2 cellular contexts compared by ENCODE assay signal in genomic region chr17:75610103-75610984, GRCh38.
TF ChIP-seq lines count a peak whose summit lies in the region.

No MANE protein-coding gene starts in this region.

TF ChIP-seq in HCT116, 20 proteins besides CTCF, POLR2A, EP300 and RAD21 (continued from another document):
- no peak for TF ChIP-seq SRF (IDR thresholded peaks at IDR 0.05; ENCODE audit: low read depth)
- no peak for TF ChIP-seq CBX3 (IDR thresholded peaks at IDR 0.05; ENCODE audit: low read depth)
- TF ChIP-seq ELF1 (IDR thresholded peaks at IDR 0.05; ENCODE audit: borderline replicate concordance, low read depth): no peak
- no peak for TF ChIP-seq ZBTB33 (IDR thresholded peaks at IDR 0.05; ENCODE audit: extremely low read depth, insufficient replicate concordance, low read length)
- TF ChIP-seq MAX (IDR thresholded peaks at IDR 0.05): no peak; the same call in 1 of the 2 replicates
- no peak for TF ChIP-seq JUND (IDR thresholded peaks at IDR 0.05)
- TF ChIP-seq POLR2AphosphoS5 (IDR thresholded peaks at IDR 0.05; ENCODE audit: low read depth, low read length): peak; percentile 11; the same call in 1 of the 2 replicates
- peak; percentile 49; the same call in 1 of the 2 replicates for TF ChIP-seq ZFX (IDR thresholded peaks at IDR 0.05)
- TF ChIP-seq EZH2phosphoT487 (IDR thresholded peaks at IDR 0.05; ENCODE audit: borderline replicate concordance): no peak
- no peak for TF ChIP-seq CEBPB (IDR thresholded peaks at IDR 0.05; ENCODE audit: low read depth)
- no peak for TF ChIP-seq FOSL1 (IDR thresholded peaks at IDR 0.05; ENCODE audit: low read depth)
- TF ChIP-seq REST (IDR thresholded peaks at IDR 0.05; ENCODE audit: low read depth): no peak

TF ChIP-seq in liver, 16 proteins besides CTCF, POLR2A, EP300 and RAD21 (continued from another document):
- TF ChIP-seq ATF3 (IDR thresholded peaks at IDR 0.05) (no peak), ZBTB33 (IDR thresholded peaks at IDR 0.05) (no peak), HNF4A (conservative IDR thresholded peaks at IDR 0.05) (peak; percentile 90 to 94), HNF4G (IDR thresholded peaks at IDR 0.05) (peak; percentile 77), REST (IDR thresholded peaks at IDR 0.05) (no peak), FOXA1 (IDR thresholded peaks at IDR 0.05) (no peak), NR2F2 (IDR thresholded peaks at IDR 0.05) (peak; percentile 36), YY1 (IDR thresholded peaks at IDR 0.05) (no peak), GABPA (IDR thresholded peaks at IDR 0.05 in 1 of 2, conservative IDR thresholded peaks at IDR 0.05 in 1 of 2) (no peak), MAX (IDR thresholded peaks at IDR 0.05) (no peak), EGR1 (IDR thresholded peaks at IDR 0.05; ENCODE audit: low read depth in 2 of 2) (no peak)
